ENCODE assay signal across 16 cellular contexts in the genomic region with DNA sequence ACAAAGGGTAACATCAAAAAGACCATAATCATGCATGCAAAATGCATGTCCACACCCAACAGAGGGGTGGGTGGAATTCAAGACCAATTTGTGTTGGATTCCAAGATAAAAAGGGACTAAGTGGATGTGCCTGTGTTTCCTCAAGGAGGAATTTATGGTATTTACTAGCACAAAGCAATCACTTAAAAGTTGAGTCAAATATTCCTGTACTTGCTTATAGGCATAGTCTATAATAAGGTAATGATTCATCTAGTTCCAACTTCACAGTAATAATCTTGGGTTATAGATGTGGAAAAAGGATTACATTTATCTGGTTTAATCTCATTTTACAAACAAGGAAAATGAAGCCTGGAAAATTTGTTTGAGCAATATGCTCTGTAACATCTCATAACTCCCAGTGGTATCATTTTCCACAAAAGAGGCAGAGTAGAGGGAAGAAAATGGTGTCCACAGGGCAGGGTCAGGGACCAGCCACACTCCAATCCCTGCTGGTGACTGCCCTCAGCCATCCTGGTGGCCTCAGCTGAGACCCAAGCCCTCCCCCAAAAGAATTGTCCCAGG.
A peak's percentile ranks its signal among the peaks of the same experiment; 100 is the strongest.
DNase-seq lines count a peak whose midpoint lies in the region; ATAC-seq, FAIRE-seq and TF ChIP-seq lines count a peak whose summit lies in the region.
"Had no signal": no experiment of that assay in that cellular context is flagged by ENCODE, and none has a peak within 500 bp of the region (broad histone marks: within the 10 kb centered on the region; RNA-seq: fewer than 3 reads in every experiment).

No MANE protein-coding gene starts in this region.

- TF ChIP-seq CTCF in ascending aorta (IDR thresholded peaks at IDR 0.05), result no peak
- TF ChIP-seq CTCF in left lung (IDR thresholded peaks at IDR 0.05), result no peak

- intact Hi-C loops in ascending aorta (cut with DNase I), result no loop called here
- intact Hi-C loops in left lung (cut with DNase I), result no loop called here

- H3K4me3 ChIP-seq in ACC112 (ENCODE audit: low read depth, low read length) (no peak overlapping the region; the same call in 1 of the 2 replicates), ascending aorta (no peak overlapping the region), left lung (no peak overlapping the region)
- H3K4me3 ChIP-seq: skin epidermis had no signal

- H3K4me1 Mint-ChIP-seq in natural killer cell treated with Interleukin-12 subunit alpha and Interleukin-12 subunit beta and Interleukin-15 and Interleukin-18, amount 100 ng/mL, for 72 hours (ENCODE audit: low read depth in 2 of 2), result no peaks in the 10 kb centered on the region

- H3K9me3 ChIP-seq in ascending aorta (no peaks in the 10 kb centered on the region), left lung (no peaks in the 10 kb centered on the region)

- H3K27ac Mint-ChIP-seq in natural killer cell treated with Interleukin-12 subunit alpha and Interleukin-12 subunit beta and Interleukin-15 and Interleukin-18, amount 100 ng/mL, for 72 hours, result no peak overlapping the region

- no peaks in the 10 kb centered on the region for H3K9me3 Mint-ChIP-seq in natural killer cell treated with Interleukin-12 subunit alpha and Interleukin-12 subunit beta and Interleukin-15 and Interleukin-18, amount 100 ng/mL, for 72 hours
- H3K9me3 Mint-ChIP-seq: nephron had no signal

- no peak overlapping the region for H3K4me3 Mint-ChIP-seq in natural killer cell treated with Interleukin-12 subunit alpha and Interleukin-12 subunit beta and Interleukin-15 and Interleukin-18, amount 100 ng/mL, for 72 hours
- H3K4me3 Mint-ChIP-seq: nephron had no signal

- ATAC-seq in left lung (peak; percentile 35), HG02588 (IDR thresholded peaks at IDR 0.05; ENCODE audit: unreplicated experiment) (no peak)
- no peak for ATAC-seq in natural killer cell treated with Interleukin-12 subunit alpha and Interleukin-12 subunit beta and Interleukin-15 and Interleukin-18, amount 100 ng/mL, for 72 hours

- peaks cover 18 to 46% of the 10 kb centered on the region in 2 donors for H3K27me3 Mint-ChIP-seq in natural killer cell treated with Interleukin-12 subunit alpha and Interleukin-12 subunit beta and Interleukin-15 and Interleukin-18, amount 100 ng/mL, for 72 hours

- no peaks in the 10 kb centered on the region for H3K27me3 ChIP-seq in ACC112 (ENCODE audit: insufficient read depth, low read length)
- no peaks in the 10 kb centered on the region for H3K27me3 ChIP-seq in ascending aorta
- no peaks in the 10 kb centered on the region for H3K27me3 ChIP-seq in left lung

- no peak overlapping the region for H2AFZ ChIP-seq in ACC112 (ENCODE audit: low read length, unreplicated experiment)

- peak overlapping the region; percentile 66 for H3K27ac ChIP-seq in ACC112 (ENCODE audit: low read depth, low read length)
- H3K27ac ChIP-seq in ascending aorta, result peak overlapping the region; percentile 20 to 77
- peak overlapping the region in 1 of 2 donors; percentile 21 for H3K27ac ChIP-seq in left lung

- FAIRE-seq in HTR-8/SVneo (lab: Jason Lieb, UNC), result peak; percentile 95

- H3K4me1 ChIP-seq in ACC112 (ENCODE audit: control insufficient read depth, insufficient read depth, low read length, unreplicated experiment), result peaks cover 63% of the 10 kb centered on the region
- peaks cover 9 to 50% of the 10 kb centered on the region in 2 donors for H3K4me1 ChIP-seq in ascending aorta
- peaks cover 7 to 18% of the 10 kb centered on the region in 2 donors for H3K4me1 ChIP-seq in left lung

- peaks cover 40% of the 10 kb centered on the region for H3K79me2 ChIP-seq in ACC112 (ENCODE audit: control insufficient read depth, insufficient read depth, low read length, unreplicated experiment)

- H3K36me3 ChIP-seq in ACC112 (ENCODE audit: insufficient read depth, low read length) (no peaks in the 10 kb centered on the region), ascending aorta (no peaks in the 10 kb centered on the region), left lung (no peaks in the 10 kb centered on the region)

- DNase-seq in HTR-8/SVneo (ENCODE audit: insufficient read length, low spot score) (peak; percentile 72), ascending aorta (ENCODE audit: low spot score in 2 of 2) (no peak), left lung (no peak), NCI-H446 treated with DMSO at 0.1 percent for 48 hours (lab: John Stamatoyannopoulos, UW) (no peak), epidermal melanocyte (ENCODE audit: insufficient read length, low spot score) (no peak)
- no peak for DNase-seq in natural killer cell treated with Interleukin-12 subunit alpha and Interleukin-12 subunit beta and Interleukin-15 and Interleukin-18, amount 100 ng/mL, for 72 hours (ENCODE audit: low spot score)
- DNase-seq: AML-193; DND-41; glutamatergic neuron; Kasumi-1; NCI-H2081; NK-92 treated with Interleukin-12 subunit alpha and Interleukin-12 subunit beta, amount 100 ng/mL, for 24 hours had no signal

- H3K36me3 Mint-ChIP-seq in natural killer cell treated with Interleukin-12 subunit alpha and Interleukin-12 subunit beta and Interleukin-15 and Interleukin-18, amount 100 ng/mL, for 72 hours, result no peaks in the 10 kb centered on the region
